ENCODE assay signal across 12 cellular contexts in genomic region chr3:150449169-150449721, GRCh38. TPM values are rescaled to one million over a fixed set of nuclear protein-coding genes. Genes with fewer than 3 reads are reported as not detected.
DNase-seq lines count a peak whose midpoint lies in the region; ATAC-seq, FAIRE-seq and TF ChIP-seq lines count a peak whose summit lies in the region.
"Had no signal": no experiment of that assay in that cellular context is flagged by ENCODE, and none has a peak within 500 bp of the region (broad histone marks: within the 10 kb centered on the region; RNA-seq: fewer than 3 reads in every experiment).

No MANE protein-coding gene starts in this region.

- H3K36me3 ChIP-seq in astrocyte (ENCODE audit: insufficient read depth, low read length) (peaks cover 2% of the 10 kb centered on the region), neuronal stem cell (replicated peaks in 1 of 2; ENCODE audit: control insufficient read depth in 2 of 2, insufficient read depth in 2 of 2, low read length in 2 of 2) (peaks cover 2 to 3% of the 10 kb centered on the region in 2 donors)

- H3K27me3 Mint-ChIP-seq in astrocyte (ENCODE audit: low read depth, unreplicated experiment) = no peaks in the 10 kb centered on the region

- DNase-seq in AG08395 (ENCODE audit: low spot score) (peak; percentile 24), HFF-Myc (ENCODE audit: extremely low read depth, low read depth) (peak; percentile 42), astrocyte (ENCODE audit: low read depth) (peak; percentile 90), iris pigment epithelial cell (ENCODE audit: low read depth) (peak; percentile 76), GDM1 (lab: John Stamatoyannopoulos, UW) (no peak), T-helper 2 cell (no peak), neuronal stem cell (ENCODE audit: low spot score) (no peak)
- DNase-seq: activated T-cell treated with anti-CD3 and anti-CD28 coated beads, Interleukin-2, amount 50 U/mL, for 48 hours; dorsolateral prefrontal cortex; MG63; NCI-H524 treated with DMSO at 0.1 percent for 48 hours had no signal

- peaks cover 2% of the 10 kb centered on the region for H3K79me1 ChIP-seq in neuronal stem cell (ENCODE audit: low read depth, low read length)

- no peak overlapping the region for H2BK15ac ChIP-seq in neuronal stem cell (ENCODE audit: low read length)

- H2BK5ac ChIP-seq in neuronal stem cell (ENCODE audit: low read length) = no peak overlapping the region

- peaks cover 88% of the 10 kb centered on the region for H3K79me2 ChIP-seq in astrocyte (ENCODE audit: insufficient read depth, low read length)

- no peak overlapping the region for H4K8ac ChIP-seq in neuronal stem cell (ENCODE audit: low read depth, low read length)

- no peak overlapping the region for H2BK120ac ChIP-seq in neuronal stem cell (ENCODE audit: low read depth, low read length)

- no peaks in the 10 kb centered on the region for H3K9me3 Mint-ChIP-seq in astrocyte (ENCODE audit: unreplicated experiment)

- no peak overlapping the region for H3K14ac ChIP-seq in neuronal stem cell (ENCODE audit: low read length)

- no peaks in the 10 kb centered on the region for H3K27me3 ChIP-seq in astrocyte (ENCODE audit: insufficient read depth, low read length)
- H3K27me3 ChIP-seq in neuronal stem cell (ENCODE audit: control insufficient read depth in 3 of 3, insufficient read depth in 3 of 3, low read depth in 1 of 3, low read length in 3 of 3) = no peaks in the 10 kb centered on the region
- H3K27me3 ChIP-seq: dorsolateral prefrontal cortex, MG63 had no signal

- H3K4me2 ChIP-seq in astrocyte (ENCODE audit: low read length) = peak overlapping the region; percentile 57
- no peak overlapping the region for H3K4me2 ChIP-seq in neuronal stem cell (ENCODE audit: insufficient read depth, low read length, poor library complexity, severe bottlenecking)

- H3K9me3 ChIP-seq in astrocyte (ENCODE audit: insufficient read depth, low read depth, low read length) = no peaks in the 10 kb centered on the region
- no peaks in the 10 kb centered on the region for H3K9me3 ChIP-seq in neuronal stem cell (replicated peaks in 1 of 2; ENCODE audit: control insufficient read depth in 2 of 2, insufficient read depth in 1 of 2, low read depth in 1 of 2, low read length in 2 of 2)
- H3K9me3 ChIP-seq: MG63 had no signal

- H4K91ac ChIP-seq in neuronal stem cell (ENCODE audit: low read depth, low read length, poor library complexity) = no peak overlapping the region

- H3K36me3 Mint-ChIP-seq in astrocyte (ENCODE audit: low read depth, unreplicated experiment) = no peaks in the 10 kb centered on the region

- H2AFZ ChIP-seq in astrocyte (ENCODE audit: low read depth, low read length) (no peak overlapping the region), neuronal stem cell (ENCODE audit: low read length) (no peak overlapping the region)

- peaks cover 37% of the 10 kb centered on the region for H3K4me1 Mint-ChIP-seq in astrocyte (ENCODE audit: low read depth, unreplicated experiment)

- FAIRE-seq in astrocyte (lab: Jason Lieb, UNC) = peak; percentile 92

- H3K9ac ChIP-seq in astrocyte (ENCODE audit: low read length) = peak overlapping the region; percentile 9
- H3K9ac ChIP-seq in neuronal stem cell (ENCODE audit: low read depth, low read length, poor library complexity) = no peak overlapping the region

- H3K23ac ChIP-seq in neuronal stem cell (ENCODE audit: low read depth, low read length, poor library complexity) = no peak overlapping the region

- H3K4me3 ChIP-seq in HFF-Myc (replicated peaks; ENCODE audit: low read depth, low read length) (no peak overlapping the region), astrocyte (ENCODE audit: insufficient read depth, low read depth, low read length) (no peak overlapping the region), neuronal stem cell (ENCODE audit: low read length in 2 of 2) (no peak overlapping the region)
- H3K4me3 ChIP-seq: dorsolateral prefrontal cortex, MG63 had no signal

- no peak overlapping the region for H3K18ac ChIP-seq in neuronal stem cell (ENCODE audit: low read length)

- peak overlapping the region; percentile 46 for H3K4me3 Mint-ChIP-seq in astrocyte (ENCODE audit: unreplicated experiment)

- H3K4me1 ChIP-seq in astrocyte (ENCODE audit: insufficient read depth, low read length) (peaks cover 42% of the 10 kb centered on the region), neuronal stem cell (ENCODE audit: control insufficient read depth in 2 of 2, insufficient read depth in 1 of 2, low read depth in 1 of 2, low read length in 2 of 2) (no peaks in the 10 kb centered on the region)

- H4K20me1 ChIP-seq in astrocyte (ENCODE audit: insufficient read depth, low read length) = peaks cover 35% of the 10 kb centered on the region

- ATAC-seq in HG02678 (IDR thresholded peaks at IDR 0.05; ENCODE audit: unreplicated experiment) = no peak

- TF ChIP-seq CTCF in HFF-Myc (IDR thresholded peaks at IDR 0.05; ENCODE audit: low read depth, low read length, missing control alignments) (no peak), astrocyte (IDR thresholded peaks at IDR 0.05; ENCODE audit: insufficient read depth, low read depth, low read length) (no peak)

- H2AK5ac ChIP-seq in neuronal stem cell (ENCODE audit: low read depth, low read length) = no peak overlapping the region

- H3K27ac Mint-ChIP-seq in astrocyte (ENCODE audit: unreplicated experiment) = peak overlapping the region; percentile 42

- no peak overlapping the region for H3K4ac ChIP-seq in neuronal stem cell (ENCODE audit: low read length)

- no peak overlapping the region for H2BK12ac ChIP-seq in neuronal stem cell (ENCODE audit: low read length)

- H3K27ac ChIP-seq in astrocyte (ENCODE audit: low read depth, low read length) = peak overlapping the region; percentile 65
- no peak overlapping the region for H3K27ac ChIP-seq in neuronal stem cell (replicated peaks; ENCODE audit: low read length)
- H3K27ac ChIP-seq: dorsolateral prefrontal cortex had no signal

RNA-seq across cellular contexts. Expression of gene TSC22D2, which starts 41.1 kb away (rescaled TPM):
- 99.4 and 116 TPM in 2 replicates for total RNA-seq in astrocyte
- polyA plus RNA-seq in neuronal stem cell (2013, experiment 1 of 2) = 22.0 TPM
- 22.2 TPM for polyA plus RNA-seq in neuronal stem cell (2013, experiment 2 of 2)

Comparison
In these comparisons a context has a peak if more than half of its experiments do, and no peak if none do; other contexts are left out.
1. DNase-seq: peak in AG08395 (single experiment), HFF-Myc (single experiment), astrocyte (single experiment) and iris pigment epithelial cell (single experiment); none in GDM1 (single experiment), T-helper 2 cell (0 of 5) and neuronal stem cell (single experiment).